12 cellular contexts compared by ENCODE assay signal in the genomic region with DNA sequence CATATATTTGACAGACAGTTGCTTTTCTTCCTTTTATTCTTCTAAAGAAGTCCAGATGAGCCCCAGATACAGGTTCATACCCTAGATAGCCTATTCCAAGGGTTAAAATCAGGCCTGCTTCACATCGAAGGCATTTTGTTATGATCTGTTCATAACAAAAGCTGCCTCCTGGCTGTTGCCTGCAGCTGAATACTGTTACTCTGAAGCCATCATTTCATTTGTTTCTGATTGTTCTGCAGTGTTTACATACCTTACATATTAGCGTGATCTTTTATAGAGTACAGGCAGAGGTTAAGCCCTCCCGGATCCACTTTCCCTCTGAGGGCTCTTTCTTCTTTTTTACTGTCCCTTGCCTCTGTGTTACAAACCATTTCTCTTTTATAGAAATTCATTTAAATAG.
A peak's percentile ranks its signal among the peaks of the same experiment; 100 is the strongest.
DNase-seq lines count a peak whose midpoint lies in the region; ATAC-seq and TF ChIP-seq lines count a peak whose summit lies in the region.
"Had no signal": no experiment of that assay in that cellular context is flagged by ENCODE, and none has a peak within 500 bp of the region (broad histone marks: within the 10 kb centered on the region; RNA-seq: fewer than 3 reads in every experiment).

No MANE protein-coding gene starts in this region.

- no peaks in the 10 kb centered on the region for H3K36me3 ChIP-seq in tibial artery
- H3K36me3 ChIP-seq: tibial nerve had no signal

- no peak for TF ChIP-seq CTCF in tibial artery (IDR thresholded peaks at IDR 0.05)

- no peaks in the 10 kb centered on the region for H3K9me3 ChIP-seq in tibial artery
- H3K9me3 ChIP-seq: tibial nerve had no signal

- peak; percentile 73 for DNase-seq in EL
- peak; percentile 38 for DNase-seq in NCI-H774 (lab: John Stamatoyannopoulos, UW)
- peak; percentile 20 for DNase-seq in epithelial cell of prostate (ENCODE audit: low read depth, low spot score)
- peak; percentile 26 for DNase-seq in pulmonary artery endothelial cell (ENCODE audit: low read depth, low spot score)
- DNase-seq in tibial artery: no peak
- DNase-seq in NCI-H82 (lab: John Stamatoyannopoulos, UW): no peak
- DNase-seq in T-helper 2 cell: no peak
- DNase-seq: NCI-H2107, nephron progenitor cell had no signal

- H3K27ac ChIP-seq in epithelial cell of prostate: peak overlapping the region; percentile 94
- H3K27ac ChIP-seq in tibial artery: no peak overlapping the region
- H3K27ac ChIP-seq: SK-N-MC had no signal

- ATAC-seq in HG02885 (IDR thresholded peaks at IDR 0.05; ENCODE audit: poor library complexity, unreplicated experiment): no peak

- H3K27me3 ChIP-seq in tibial artery: no peaks in the 10 kb centered on the region
- H3K27me3 ChIP-seq: tibial nerve had no signal

- intact Hi-C loops in tibial artery (cut with DNase I; ENCODE audit: low total_unique reads): no loop called here

- peaks cover 0 to 7% (median 0%) of the 10 kb centered on the region in 4 donors for H3K4me1 ChIP-seq in tibial artery

- no peak overlapping the region for H3K4me3 ChIP-seq in tibial artery
- H3K4me3 ChIP-seq: SK-N-MC, tibial nerve had no signal

Comparison
In these comparisons a context has a peak if more than half of its experiments do, and no peak if none do; other contexts are left out.
1. DNase-seq: peak in EL (single experiment), NCI-H774 (single experiment), epithelial cell of prostate (single experiment) and pulmonary artery endothelial cell (single experiment); none in tibial artery (0 of 2), NCI-H82 (single experiment) and T-helper 2 cell (0 of 5).